Comparison of ENCODE assay signal across 1 cellular context in the genomic region with DNA sequence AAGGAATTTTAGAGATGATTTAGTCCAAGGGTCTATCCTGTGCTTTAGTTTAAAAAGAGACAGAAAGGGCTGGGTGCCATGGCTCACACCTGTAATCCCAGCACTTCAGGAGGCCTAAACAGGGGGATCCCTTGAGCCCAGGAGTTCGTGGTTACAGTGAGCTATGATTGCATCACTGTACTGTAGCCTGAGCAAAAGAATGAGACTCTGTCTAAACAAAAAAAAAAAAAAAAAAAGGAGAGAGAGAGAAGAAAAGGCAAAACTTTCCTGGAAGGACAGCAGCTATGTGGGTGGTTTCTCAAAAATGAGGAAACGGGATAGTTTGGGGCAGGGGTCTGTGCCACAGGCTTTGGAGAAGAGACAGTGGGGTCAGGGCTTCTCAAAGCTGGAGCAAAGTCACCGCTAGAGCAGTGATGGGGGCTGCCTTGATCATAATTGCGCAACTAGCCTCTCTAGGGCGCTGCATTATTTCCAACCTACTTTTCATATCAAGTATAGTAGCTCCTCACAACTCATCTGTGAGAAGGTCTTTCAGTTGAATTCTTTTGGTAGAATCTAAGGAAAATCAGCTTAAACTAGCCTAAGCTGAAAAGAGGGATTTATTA.
TF ChIP-seq lines count a peak whose summit lies in the region.

No MANE protein-coding gene starts in this region.

TF ChIP-seq in H1, 55 proteins besides CTCF, POLR2A, EP300 and RAD21:
- no peak for TF ChIP-seq SIRT6 (IDR thresholded peaks at IDR 0.05; ENCODE audit: low read length)
- TF ChIP-seq MAFK (IDR thresholded peaks at IDR 0.05; ENCODE audit: low read depth, low read length): no peak
- TF ChIP-seq CEBPB (IDR thresholded peaks at IDR 0.05; ENCODE audit: low read depth, low read length): peak; percentile 91
- TF ChIP-seq JUN (IDR thresholded peaks at IDR 0.05; ENCODE audit: low read depth, low read length): no peak
